ENCODE assay signal across 22 cellular contexts in the genomic region with DNA sequence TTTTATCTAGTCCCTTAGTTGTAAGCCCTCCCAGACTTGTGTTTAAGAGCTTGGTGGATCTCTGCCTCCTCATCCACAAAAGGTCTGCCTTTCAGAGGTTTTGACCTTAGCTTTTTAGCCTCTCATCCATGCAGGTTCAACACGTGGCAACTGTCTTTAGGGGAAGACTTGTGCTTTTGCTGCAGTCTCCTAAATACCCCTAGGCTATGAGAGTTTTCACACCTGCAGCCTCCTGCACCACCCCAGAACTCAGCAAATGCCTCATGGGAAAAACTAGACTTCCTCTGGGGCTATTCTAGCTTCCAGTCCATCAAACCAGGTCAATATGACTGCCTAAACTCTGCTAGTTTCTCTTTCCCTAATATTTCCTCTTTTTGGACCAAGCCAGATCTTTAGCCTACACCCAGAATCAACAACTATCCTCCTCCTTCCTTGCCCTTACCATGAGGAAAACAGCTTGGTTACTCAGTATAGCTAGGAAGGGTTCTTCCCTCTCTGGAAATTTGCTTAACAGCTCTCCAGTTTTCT.
DNase-seq lines count a peak whose midpoint lies in the region; ATAC-seq, FAIRE-seq and TF ChIP-seq lines count a peak whose summit lies in the region.
"Had no signal": no experiment of that assay in that cellular context is flagged by ENCODE, and none has a peak within 500 bp of the region (broad histone marks: within the 10 kb centered on the region; RNA-seq: fewer than 3 reads in every experiment).

No MANE protein-coding gene starts in this region.

- H3K9me3 ChIP-seq in Loucy (ENCODE audit: insufficient read depth, low read depth, low read length) (no peaks in the 10 kb centered on the region), esophagus muscularis mucosa (no peaks in the 10 kb centered on the region), tibial artery (no peaks in the 10 kb centered on the region), WERI-Rb-1 (ENCODE audit: severe bottlenecking) (no peaks in the 10 kb centered on the region)
- H3K9me3 ChIP-seq: Caco-2 had no signal

- no peak for TF ChIP-seq POLR2A in GM12891 (IDR thresholded peaks at IDR 0.05; ENCODE audit: low read depth, low read length)
- TF ChIP-seq POLR2A in esophagus muscularis mucosa (IDR thresholded peaks at IDR 0.05; ENCODE audit: low read depth) = no peak

- no peak overlapping the region for H3K4me2 ChIP-seq in Loucy (ENCODE audit: low read depth, low read length, poor library complexity, severe bottlenecking)

- WGBS in esophagus muscularis mucosa = 71% methylated on average over 1 of the region's 1 CpG

- H3K4me1 ChIP-seq in Loucy (ENCODE audit: insufficient read depth, low read length, poor library complexity, severe bottlenecking) (peaks cover 37% of the 10 kb centered on the region), esophagus muscularis mucosa (no peaks in the 10 kb centered on the region), tibial artery (no peaks in the 10 kb centered on the region)
- H3K4me1 ChIP-seq: Caco-2 had no signal

- H3K4me3 ChIP-seq in Loucy (ENCODE audit: low read length, poor library complexity, severe bottlenecking) (no peak overlapping the region), esophagus muscularis mucosa (no peak overlapping the region), tibial artery (no peak overlapping the region), WERI-Rb-1 (ENCODE audit: low read depth, low read length) (no peak overlapping the region)

- H3K27me3 Mint-ChIP-seq in stimulated activated memory B cell treated with anti-CD40 and anti-IgM and Interleukin-4, amounts not matched to agents 10 μg/mL and 1 μg/mL and 100 μg/mL, for 72 hours = no peaks in the 10 kb centered on the region
- no peaks in the 10 kb centered on the region for H3K27me3 Mint-ChIP-seq in activated T-cell treated with anti-CD3 and anti-CD28 coated beads, Interleukin-2, amount 50 U/mL, for 24 hours
- H3K27me3 Mint-ChIP-seq: CD4-positive, alpha-beta memory T cell had no signal

- H3K9me2 ChIP-seq in Loucy (replicated peaks; ENCODE audit: low read depth, low read length) = no peaks in the 10 kb centered on the region

- DNase-seq in GM12891 (ENCODE audit: insufficient read length, low spot score) (no peak), esophagus muscularis mucosa (ENCODE audit: extremely low spot score) (peak; percentile 50), tibial artery (no peak), WERI-Rb-1 (no peak)
- DNase-seq in activated T-cell treated with anti-CD3 and anti-CD28 coated beads, Interleukin-2, amount 50 U/mL, for 24 hours = no peak
- DNase-seq: Caco-2; CD4-positive, alpha-beta memory T cell; DMS 273 treated with DMSO at 0.1 percent for 48 hours; DND-41; MM.1S; NCI-H1105; NCI-H146; NCI-H2081; NCI-H2171 treated with DMSO at 0.1 percent for 48 hours; NCI-H446; NCI-H526; PC-3; Right ventricle myocardium superior had no signal

- H3K9me3 Mint-ChIP-seq in stimulated activated memory B cell treated with anti-CD40 and anti-IgM and Interleukin-4, amounts not matched to agents 10 μg/mL and 1 μg/mL and 100 μg/mL, for 72 hours = no peaks in the 10 kb centered on the region
- no peaks in the 10 kb centered on the region for H3K9me3 Mint-ChIP-seq in activated T-cell treated with anti-CD3 and anti-CD28 coated beads, Interleukin-2, amount 50 U/mL, for 24 hours

- no peak for TF ChIP-seq EP300 in esophagus muscularis mucosa (IDR thresholded peaks at IDR 0.05)

- H3K27ac Mint-ChIP-seq in stimulated activated memory B cell treated with anti-CD40 and anti-IgM and Interleukin-4, amounts not matched to agents 10 μg/mL and 1 μg/mL and 100 μg/mL, for 72 hours = peak overlapping the region; percentile 35
- H3K27ac Mint-ChIP-seq in activated T-cell treated with anti-CD3 and anti-CD28 coated beads, Interleukin-2, amount 50 U/mL, for 24 hours = no peak overlapping the region

- no peaks in the 10 kb centered on the region for H3F3A ChIP-seq in Loucy (ENCODE audit: low read depth)

- H3K4me3 Mint-ChIP-seq in stimulated activated memory B cell treated with anti-CD40 and anti-IgM and Interleukin-4, amounts not matched to agents 10 μg/mL and 1 μg/mL and 100 μg/mL, for 72 hours = no peak overlapping the region
- H3K4me3 Mint-ChIP-seq in activated T-cell treated with anti-CD3 and anti-CD28 coated beads, Interleukin-2, amount 50 U/mL, for 24 hours = no peak overlapping the region
- H3K4me3 Mint-ChIP-seq: CD4-positive, alpha-beta memory T cell had no signal

- no peaks in the 10 kb centered on the region for H3K27me3 ChIP-seq in Loucy (ENCODE audit: insufficient read depth, low read length, poor library complexity, severe bottlenecking)
- no peaks in the 10 kb centered on the region for H3K27me3 ChIP-seq in esophagus muscularis mucosa
- H3K27me3 ChIP-seq in tibial artery = no peaks in the 10 kb centered on the region
- no peaks in the 10 kb centered on the region for H3K27me3 ChIP-seq in WERI-Rb-1 (ENCODE audit: insufficient read depth, low read depth, severe bottlenecking)

- H3K36me3 Mint-ChIP-seq in stimulated activated memory B cell treated with anti-CD40 and anti-IgM and Interleukin-4, amounts not matched to agents 10 μg/mL and 1 μg/mL and 100 μg/mL, for 72 hours = peaks cover 25% of the 10 kb centered on the region
- no peaks in the 10 kb centered on the region for H3K36me3 Mint-ChIP-seq in activated T-cell treated with anti-CD3 and anti-CD28 coated beads, Interleukin-2, amount 50 U/mL, for 24 hours (ENCODE audit: low read depth)

- H3K36me3 ChIP-seq in Loucy (ENCODE audit: insufficient read depth, low read length) = no peaks in the 10 kb centered on the region
- no peaks in the 10 kb centered on the region for H3K36me3 ChIP-seq in esophagus muscularis mucosa
- H3K36me3 ChIP-seq in tibial artery = no peaks in the 10 kb centered on the region
- no peaks in the 10 kb centered on the region for H3K36me3 ChIP-seq in WERI-Rb-1

- H3K27ac ChIP-seq in esophagus muscularis mucosa (replicated peaks in 1 of 4) = no peak overlapping the region
- no peak overlapping the region for H3K27ac ChIP-seq in tibial artery
- no peak overlapping the region for H3K27ac ChIP-seq in WERI-Rb-1

- H4K20me1 ChIP-seq in Loucy (ENCODE audit: insufficient read depth, low read length, poor library complexity, severe bottlenecking) = no peaks in the 10 kb centered on the region

- FAIRE-seq in GM12891 (lab: Jason Lieb, UNC) = peak; percentile 55
- FAIRE-seq: G401.6, H1 had no signal

- H3K9ac ChIP-seq in Loucy (ENCODE audit: low read depth, low read length, poor library complexity, severe bottlenecking) = no peak overlapping the region

- H3K79me2 ChIP-seq in Loucy (ENCODE audit: insufficient read depth, low read length) = no peaks in the 10 kb centered on the region

- peak overlapping the region; percentile 5; the same call in 1 of the 2 replicates for H2AFZ ChIP-seq in Loucy (ENCODE audit: low read length)

- ATAC-seq in stimulated activated memory B cell treated with anti-CD40 and anti-IgM and Interleukin-4, amounts not matched to agents 10 μg/mL and 1 μg/mL and 100 μg/mL, for 72 hours = no peak
- ATAC-seq: PC-3 had no signal

- intact Hi-C loops in esophagus muscularis mucosa (cut with DNase I) = no loop called here
- intact Hi-C loops in tibial artery (cut with DNase I; ENCODE audit: low total_unique reads) = loop anchor here (10.0 kb wide), 1 partner anchor 46 kb away; no protein-coding TSS in a partner anchor

- peaks cover 14% of the 10 kb centered on the region for H3K4me1 Mint-ChIP-seq in stimulated activated memory B cell treated with anti-CD40 and anti-IgM and Interleukin-4, amounts not matched to agents 10 μg/mL and 1 μg/mL and 100 μg/mL, for 72 hours
- H3K4me1 Mint-ChIP-seq in activated T-cell treated with anti-CD3 and anti-CD28 coated beads, Interleukin-2, amount 50 U/mL, for 24 hours (ENCODE audit: low read depth) = peaks cover 4% of the 10 kb centered on the region
- H3K4me1 Mint-ChIP-seq: CD4-positive, alpha-beta memory T cell had no signal

- no peak for TF ChIP-seq CTCF in Loucy (conservative IDR thresholded peaks at IDR 0.05; ENCODE audit: low read length)
- TF ChIP-seq CTCF in esophagus muscularis mucosa (IDR thresholded peaks at IDR 0.05) = no peak
- no peak for TF ChIP-seq CTCF in tibial artery (IDR thresholded peaks at IDR 0.05)
- TF ChIP-seq CTCF in WERI-Rb-1 (IDR thresholded peaks at IDR 0.05; ENCODE audit: low read depth, low read length) = no peak

TF ChIP-seq in GM12891, 5 proteins besides CTCF, POLR2A, EP300 and RAD21:
- no peak for TF ChIP-seq SPI1 (IDR thresholded peaks at IDR 0.05; ENCODE audit: low read depth, low read length)
- TF ChIP-seq PAX5 (IDR thresholded peaks at IDR 0.05; ENCODE audit: insufficient read depth, low read length, severe bottlenecking) = no peak
- no peak for TF ChIP-seq POLR2AphosphoS5 (IDR thresholded peaks at IDR 0.05; ENCODE audit: low read depth, low read length)
- TF ChIP-seq POU2F2 (IDR thresholded peaks at IDR 0.05; ENCODE audit: low read depth, low read length) = no peak
- no peak for TF ChIP-seq TAF1 (IDR thresholded peaks at IDR 0.05; ENCODE audit: low read depth, low read length)
